ENCODE assay signal across 1 cellular context in the genomic region with DNA sequence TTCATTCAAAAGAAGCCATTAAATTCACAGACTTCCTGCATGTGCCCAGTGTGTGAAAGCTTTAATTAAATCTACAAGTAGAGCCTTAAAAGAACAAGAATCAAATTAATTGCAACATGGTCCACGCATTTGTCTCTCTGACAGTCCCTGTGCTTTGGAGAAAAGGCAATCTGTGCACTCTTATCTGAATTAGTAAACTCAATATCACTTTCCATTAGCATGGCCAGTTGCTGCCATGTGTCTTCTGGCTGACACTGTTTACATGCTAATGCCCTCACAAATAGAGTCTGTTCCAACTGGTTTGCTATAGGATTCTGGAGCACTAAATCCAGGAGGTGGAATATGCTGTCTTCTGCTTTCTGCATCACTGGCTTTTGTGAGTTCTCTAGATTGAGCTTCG.
TF ChIP-seq lines count a peak whose summit lies in the region.

No MANE protein-coding gene starts in this region.

TF ChIP-seq in H1, 55 proteins besides CTCF, POLR2A, EP300 and RAD21 (continued from another document):
- TF ChIP-seq GABPA (IDR thresholded peaks at IDR 0.05; ENCODE audit: borderline replicate concordance, insufficient read depth, low read length) (no peak), SP4 (IDR thresholded peaks at IDR 0.05; ENCODE audit: low read length) (no peak), EZH2 (IDR thresholded peaks at IDR 0.05; ENCODE audit: low read depth, low read length, severe bottlenecking) (no peak)
